Comparison of ENCODE assay signal across 8 cellular contexts in genomic region chr12:5988659-5989116, GRCh38. TPM values are rescaled to one million over a fixed set of nuclear protein-coding genes. Genes with fewer than 3 reads are reported as not detected.
DNase-seq lines count a peak whose midpoint lies in the region; ATAC-seq and TF ChIP-seq lines count a peak whose summit lies in the region.

No MANE protein-coding gene starts in this region.

- H3K9me3 ChIP-seq in SJCRH30 (replicated peaks), result no peaks in the 10 kb centered on the region

- peak; percentile 88 for ATAC-seq in omental fat pad (ENCODE audit: low FRiP score)

- no peaks in the 10 kb centered on the region for H3K36me3 ChIP-seq in SJCRH30

- H3K4me3 ChIP-seq in SJCRH30, result no peak overlapping the region

- DNase-seq in NK-92 treated with Interleukin-12 subunit alpha and Interleukin-12 subunit beta, amount 100 ng/mL, for 24 hours (lab: John Stamatoyannopoulos, UW), result peak; percentile 8
- no peak for DNase-seq in NK-92 (lab: John Stamatoyannopoulos, UW; ENCODE audit: unreplicated experiment)
- DNase-seq in SJCRH30, result peak; percentile 55 to 75
- DNase-seq in activated gamma-delta T cell treated with anti-CD3 and anti-CD28 coated beads, Interleukin-2, amount 50 U/mL, for 16 hours (ENCODE audit: low read depth), result peak; percentile 49
- peak; percentile 79 for DNase-seq in germinal center (ENCODE audit: low spot score)
- peak; percentile 69 for DNase-seq in omental fat pad (ENCODE audit: low spot score)
- peak; percentile 83 for DNase-seq in superior temporal gyrus (ENCODE audit: extremely low spot score)

- H3K27me3 ChIP-seq in SJCRH30, result peaks cover 3% of the 10 kb centered on the region; the same call in 1 of the 2 replicates

- no peak overlapping the region for H3K27ac ChIP-seq in SJCRH30

- H3K4me1 ChIP-seq in SJCRH30, result no peaks in the 10 kb centered on the region

- TF ChIP-seq CTCF in LNCAP (IDR thresholded peaks at IDR 0.05) (peak; percentile 99), omental fat pad (IDR thresholded peaks at IDR 0.05) (peak in 1 of 3 donors; percentile 91)

RNA-seq across cellular contexts. Expression of gene ANO2, which starts 43.6 kb away (rescaled TPM):
- 2.2 and 2.3 TPM in 2 replicates for total RNA-seq in SJCRH30 (2014; rRNA removed; shearing (Covaris generic))
- total RNA-seq in omental fat pad, result 10 to 100 TPM in 3 of 4 donors, 1 to 10 TPM in 1; 7.0 to 95.0 (median 20.8) TPM
